Comparison of ENCODE assay signal across 1 cellular context in the genomic region with DNA sequence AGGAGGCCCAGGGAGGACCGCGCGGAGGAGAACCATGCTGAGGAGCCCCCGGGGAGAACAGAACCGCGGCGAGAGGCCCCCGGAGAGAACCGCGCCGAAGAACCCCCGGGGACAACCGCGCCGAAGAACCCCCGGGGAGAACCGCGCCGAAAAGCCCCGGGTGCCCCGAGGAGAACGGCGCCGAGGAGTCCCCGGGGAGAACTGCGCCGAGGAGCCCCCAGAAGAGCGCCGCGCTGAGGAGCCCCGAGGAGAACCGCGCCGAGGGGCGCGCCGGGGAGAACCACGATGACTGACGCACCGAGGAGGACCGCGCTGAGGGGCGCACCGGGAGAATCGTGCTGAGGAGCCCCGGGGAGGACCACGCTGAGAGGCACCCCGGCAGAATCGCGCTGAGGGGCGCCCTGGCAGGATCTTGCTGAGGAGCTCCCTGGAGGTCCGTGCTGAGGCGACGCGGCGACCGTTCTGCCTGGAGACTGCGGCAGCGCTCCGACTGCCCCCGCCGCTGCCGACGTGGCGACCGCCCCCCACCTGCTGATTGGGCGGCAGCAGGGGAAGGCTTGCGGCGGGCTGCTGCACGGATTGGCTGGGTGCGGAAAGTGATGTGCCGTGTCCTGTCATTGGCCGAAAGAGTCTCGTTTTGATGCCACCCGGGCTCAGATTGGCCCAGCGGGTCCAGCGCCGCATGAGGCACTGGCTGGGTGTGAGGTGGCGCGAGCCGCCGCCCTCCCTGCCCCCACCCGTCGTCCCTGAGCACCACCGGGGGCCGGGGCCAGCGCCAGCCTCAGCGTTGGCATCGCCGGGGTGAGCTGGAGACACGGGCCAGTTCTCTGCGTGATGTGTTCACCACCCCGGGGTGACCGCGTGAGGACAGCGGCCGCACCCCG.
TF ChIP-seq lines count a peak whose summit lies in the region.

A gene (minus strand): TSS at position 464 of the 884 bp plus-strand sequence.

TF ChIP-seq in K562, 482 proteins besides CTCF, POLR2A, EP300 and RAD21 (continued from another document and continues in another):
- TF ChIP-seq RBM25 (IDR thresholded peaks at IDR 0.05; ENCODE audit: low read depth, low read length, severe bottlenecking) (peak; percentile 100), EGR1 (conservative IDR thresholded peaks at IDR 0.05) (peak; percentile 45), YBX1 (IDR thresholded peaks at IDR 0.05) (no peak), NELFE (IDR thresholded peaks at IDR 0.05; ENCODE audit: insufficient read depth, insufficient read length) (peak; percentile 60), FOXK2 (conservative IDR thresholded peaks at IDR 0.05 in 1 of 2, IDR thresholded peaks at IDR 0.05 in 1 of 2; ENCODE audit: low read depth in 2 of 2) (peak in 1 of 2 experiments; percentile 18; a peak in 1 of 4 replicates), ZNF232 (CRISPR knock-in tag; IDR thresholded peaks at IDR 0.05) (0 out of 2 replicates have a peak, but pooled peaks have one; percentile 46), SOX6 (IDR thresholded peaks at IDR 0.05) (0 out of 2 replicates have a peak, but pooled peaks have one; percentile 13), PCBP1 (IDR thresholded peaks at IDR 0.05; ENCODE audit: low read depth, low read length, poor library complexity, severe bottlenecking) (peak; percentile 48), KDM5B (IDR thresholded peaks at IDR 0.05; ENCODE audit: insufficient replicate concordance, low read depth, low read length) (peak; percentile 99), FIP1L1 (IDR thresholded peaks at IDR 0.05; ENCODE audit: low read depth, low read length, poor library complexity, severe bottlenecking) (peak; percentile 91), KAT7 (CRISPR knock-in tag; IDR thresholded peaks at IDR 0.05; ENCODE audit: borderline replicate concordance) (peak; percentile 96; the same call in 1 of the 2 replicates), THRAP3 (IDR thresholded peaks at IDR 0.05; ENCODE audit: borderline replicate concordance) (no peak), BCL6 (CRISPR knock-in tag; IDR thresholded peaks at IDR 0.05) (no peak), NCOA2 (IDR thresholded peaks at IDR 0.05; ENCODE audit: partially characterized antibody in 2 of 2) (no peak), CHD2 (IDR thresholded peaks at IDR 0.05; ENCODE audit: low read depth, low read length) (peak; percentile 85), KDM2B (CRISPR knock-in tag; IDR thresholded peaks at IDR 0.05) (0 out of 2 replicates have a peak, but pooled peaks have one; percentile 31), TBP (optimal IDR thresholded peaks at IDR 0.05; ENCODE audit: low read depth, low read length) (peak; percentile 99), CBX1 (IDR thresholded peaks at IDR 0.05; ENCODE audit: low read depth) (peak; percentile 67; the same call in 1 of the 2 replicates), ZNF77 (CRISPR knock-in tag; IDR thresholded peaks at IDR 0.05) (no peak), GABPB1 (CRISPR knock-in tag; IDR thresholded peaks at IDR 0.05) (peak; percentile 78), GTF2E2 (tag; IDR thresholded peaks at IDR 0.05) (0 out of 2 replicates have a peak, but pooled peaks have one; percentile 65), SP1 (CRISPR knock-in tag; IDR thresholded peaks at IDR 0.05) (peak; percentile 95), GATAD2B (IDR thresholded peaks at IDR 0.05; ENCODE audit: borderline replicate concordance) (no peak), RFX5 (IDR thresholded peaks at IDR 0.05; ENCODE audit: low read depth, low read length) (peak; percentile 75), SMAD1 (IDR thresholded peaks at IDR 0.05; ENCODE audit: low read depth, low read length, partially characterized antibody) (peak; percentile 38)
- TF ChIP-seq, protein P1, sequence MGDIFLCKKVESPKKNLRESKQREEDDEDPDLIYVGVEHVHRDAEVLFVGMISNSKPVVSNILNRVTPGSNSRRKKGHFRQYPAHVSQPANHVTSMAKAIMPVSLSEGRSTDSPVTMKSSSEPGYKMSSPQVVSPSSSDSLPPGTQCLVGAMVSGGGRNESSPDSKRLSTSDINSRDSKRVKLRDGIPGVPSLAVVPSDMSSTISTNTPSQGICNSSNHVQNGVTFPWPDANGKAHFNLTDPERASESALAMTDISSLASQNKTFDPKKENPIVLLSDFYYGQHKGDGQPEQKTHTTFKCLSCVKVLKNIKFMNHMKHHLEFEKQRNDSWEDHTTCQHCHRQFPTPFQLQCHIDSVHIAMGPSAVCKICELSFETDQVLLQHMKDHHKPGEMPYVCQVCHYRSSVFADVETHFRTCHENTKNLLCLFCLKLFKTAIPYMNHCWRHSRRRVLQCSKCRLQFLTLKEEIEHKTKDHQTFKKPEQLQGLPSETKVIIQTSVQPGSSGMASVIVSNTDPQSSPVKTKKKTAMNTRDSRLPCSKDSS (IDR thresholded peaks at IDR 0.05; ENCODE audit: low read depth, partially characterized antibody), result no peak
- TF ChIP-seq, protein P2, sequence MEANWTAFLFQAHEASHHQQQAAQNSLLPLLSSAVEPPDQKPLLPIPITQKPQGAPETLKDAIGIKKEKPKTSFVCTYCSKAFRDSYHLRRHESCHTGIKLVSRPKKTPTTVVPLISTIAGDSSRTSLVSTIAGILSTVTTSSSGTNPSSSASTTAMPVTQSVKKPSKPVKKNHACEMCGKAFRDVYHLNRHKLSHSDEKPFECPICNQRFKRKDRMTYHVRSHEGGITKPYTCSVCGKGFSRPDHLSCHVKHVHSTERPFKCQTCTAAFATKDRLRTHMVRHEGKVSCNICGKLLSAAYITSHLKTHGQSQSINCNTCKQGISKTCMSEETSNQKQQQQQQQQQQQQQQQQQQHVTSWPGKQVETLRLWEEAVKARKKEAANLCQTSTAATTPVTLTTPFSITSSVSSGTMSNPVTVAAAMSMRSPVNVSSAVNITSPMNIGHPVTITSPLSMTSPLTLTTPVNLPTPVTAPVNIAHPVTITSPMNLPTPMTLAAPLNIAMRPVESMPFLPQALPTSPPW (CRISPR knock-in tag; IDR thresholded peaks at IDR 0.05), result peak; percentile 77
- TF ChIP-seq, protein P3, sequence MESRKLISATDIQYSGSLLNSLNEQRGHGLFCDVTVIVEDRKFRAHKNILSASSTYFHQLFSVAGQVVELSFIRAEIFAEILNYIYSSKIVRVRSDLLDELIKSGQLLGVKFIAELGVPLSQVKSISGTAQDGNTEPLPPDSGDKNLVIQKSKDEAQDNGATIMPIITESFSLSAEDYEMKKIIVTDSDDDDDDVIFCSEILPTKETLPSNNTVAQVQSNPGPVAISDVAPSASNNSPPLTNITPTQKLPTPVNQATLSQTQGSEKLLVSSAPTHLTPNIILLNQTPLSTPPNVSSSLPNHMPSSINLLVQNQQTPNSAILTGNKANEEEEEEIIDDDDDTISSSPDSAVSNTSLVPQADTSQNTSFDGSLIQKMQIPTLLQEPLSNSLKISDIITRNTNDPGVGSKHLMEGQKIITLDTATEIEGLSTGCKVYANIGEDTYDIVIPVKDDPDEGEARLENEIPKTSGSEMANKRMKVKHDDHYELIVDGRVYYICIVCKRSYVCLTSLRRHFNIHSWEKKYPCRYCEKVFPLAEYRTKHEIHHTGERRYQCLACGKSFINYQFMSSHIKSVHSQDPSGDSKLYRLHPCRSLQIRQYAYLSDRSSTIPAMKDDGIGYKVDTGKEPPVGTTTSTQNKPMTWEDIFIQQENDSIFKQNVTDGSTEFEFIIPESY (CRISPR knock-in tag; IDR thresholded peaks at IDR 0.05), result peak; percentile 40; the same call in 1 of the 2 replicates
- TF ChIP-seq, protein P4, sequence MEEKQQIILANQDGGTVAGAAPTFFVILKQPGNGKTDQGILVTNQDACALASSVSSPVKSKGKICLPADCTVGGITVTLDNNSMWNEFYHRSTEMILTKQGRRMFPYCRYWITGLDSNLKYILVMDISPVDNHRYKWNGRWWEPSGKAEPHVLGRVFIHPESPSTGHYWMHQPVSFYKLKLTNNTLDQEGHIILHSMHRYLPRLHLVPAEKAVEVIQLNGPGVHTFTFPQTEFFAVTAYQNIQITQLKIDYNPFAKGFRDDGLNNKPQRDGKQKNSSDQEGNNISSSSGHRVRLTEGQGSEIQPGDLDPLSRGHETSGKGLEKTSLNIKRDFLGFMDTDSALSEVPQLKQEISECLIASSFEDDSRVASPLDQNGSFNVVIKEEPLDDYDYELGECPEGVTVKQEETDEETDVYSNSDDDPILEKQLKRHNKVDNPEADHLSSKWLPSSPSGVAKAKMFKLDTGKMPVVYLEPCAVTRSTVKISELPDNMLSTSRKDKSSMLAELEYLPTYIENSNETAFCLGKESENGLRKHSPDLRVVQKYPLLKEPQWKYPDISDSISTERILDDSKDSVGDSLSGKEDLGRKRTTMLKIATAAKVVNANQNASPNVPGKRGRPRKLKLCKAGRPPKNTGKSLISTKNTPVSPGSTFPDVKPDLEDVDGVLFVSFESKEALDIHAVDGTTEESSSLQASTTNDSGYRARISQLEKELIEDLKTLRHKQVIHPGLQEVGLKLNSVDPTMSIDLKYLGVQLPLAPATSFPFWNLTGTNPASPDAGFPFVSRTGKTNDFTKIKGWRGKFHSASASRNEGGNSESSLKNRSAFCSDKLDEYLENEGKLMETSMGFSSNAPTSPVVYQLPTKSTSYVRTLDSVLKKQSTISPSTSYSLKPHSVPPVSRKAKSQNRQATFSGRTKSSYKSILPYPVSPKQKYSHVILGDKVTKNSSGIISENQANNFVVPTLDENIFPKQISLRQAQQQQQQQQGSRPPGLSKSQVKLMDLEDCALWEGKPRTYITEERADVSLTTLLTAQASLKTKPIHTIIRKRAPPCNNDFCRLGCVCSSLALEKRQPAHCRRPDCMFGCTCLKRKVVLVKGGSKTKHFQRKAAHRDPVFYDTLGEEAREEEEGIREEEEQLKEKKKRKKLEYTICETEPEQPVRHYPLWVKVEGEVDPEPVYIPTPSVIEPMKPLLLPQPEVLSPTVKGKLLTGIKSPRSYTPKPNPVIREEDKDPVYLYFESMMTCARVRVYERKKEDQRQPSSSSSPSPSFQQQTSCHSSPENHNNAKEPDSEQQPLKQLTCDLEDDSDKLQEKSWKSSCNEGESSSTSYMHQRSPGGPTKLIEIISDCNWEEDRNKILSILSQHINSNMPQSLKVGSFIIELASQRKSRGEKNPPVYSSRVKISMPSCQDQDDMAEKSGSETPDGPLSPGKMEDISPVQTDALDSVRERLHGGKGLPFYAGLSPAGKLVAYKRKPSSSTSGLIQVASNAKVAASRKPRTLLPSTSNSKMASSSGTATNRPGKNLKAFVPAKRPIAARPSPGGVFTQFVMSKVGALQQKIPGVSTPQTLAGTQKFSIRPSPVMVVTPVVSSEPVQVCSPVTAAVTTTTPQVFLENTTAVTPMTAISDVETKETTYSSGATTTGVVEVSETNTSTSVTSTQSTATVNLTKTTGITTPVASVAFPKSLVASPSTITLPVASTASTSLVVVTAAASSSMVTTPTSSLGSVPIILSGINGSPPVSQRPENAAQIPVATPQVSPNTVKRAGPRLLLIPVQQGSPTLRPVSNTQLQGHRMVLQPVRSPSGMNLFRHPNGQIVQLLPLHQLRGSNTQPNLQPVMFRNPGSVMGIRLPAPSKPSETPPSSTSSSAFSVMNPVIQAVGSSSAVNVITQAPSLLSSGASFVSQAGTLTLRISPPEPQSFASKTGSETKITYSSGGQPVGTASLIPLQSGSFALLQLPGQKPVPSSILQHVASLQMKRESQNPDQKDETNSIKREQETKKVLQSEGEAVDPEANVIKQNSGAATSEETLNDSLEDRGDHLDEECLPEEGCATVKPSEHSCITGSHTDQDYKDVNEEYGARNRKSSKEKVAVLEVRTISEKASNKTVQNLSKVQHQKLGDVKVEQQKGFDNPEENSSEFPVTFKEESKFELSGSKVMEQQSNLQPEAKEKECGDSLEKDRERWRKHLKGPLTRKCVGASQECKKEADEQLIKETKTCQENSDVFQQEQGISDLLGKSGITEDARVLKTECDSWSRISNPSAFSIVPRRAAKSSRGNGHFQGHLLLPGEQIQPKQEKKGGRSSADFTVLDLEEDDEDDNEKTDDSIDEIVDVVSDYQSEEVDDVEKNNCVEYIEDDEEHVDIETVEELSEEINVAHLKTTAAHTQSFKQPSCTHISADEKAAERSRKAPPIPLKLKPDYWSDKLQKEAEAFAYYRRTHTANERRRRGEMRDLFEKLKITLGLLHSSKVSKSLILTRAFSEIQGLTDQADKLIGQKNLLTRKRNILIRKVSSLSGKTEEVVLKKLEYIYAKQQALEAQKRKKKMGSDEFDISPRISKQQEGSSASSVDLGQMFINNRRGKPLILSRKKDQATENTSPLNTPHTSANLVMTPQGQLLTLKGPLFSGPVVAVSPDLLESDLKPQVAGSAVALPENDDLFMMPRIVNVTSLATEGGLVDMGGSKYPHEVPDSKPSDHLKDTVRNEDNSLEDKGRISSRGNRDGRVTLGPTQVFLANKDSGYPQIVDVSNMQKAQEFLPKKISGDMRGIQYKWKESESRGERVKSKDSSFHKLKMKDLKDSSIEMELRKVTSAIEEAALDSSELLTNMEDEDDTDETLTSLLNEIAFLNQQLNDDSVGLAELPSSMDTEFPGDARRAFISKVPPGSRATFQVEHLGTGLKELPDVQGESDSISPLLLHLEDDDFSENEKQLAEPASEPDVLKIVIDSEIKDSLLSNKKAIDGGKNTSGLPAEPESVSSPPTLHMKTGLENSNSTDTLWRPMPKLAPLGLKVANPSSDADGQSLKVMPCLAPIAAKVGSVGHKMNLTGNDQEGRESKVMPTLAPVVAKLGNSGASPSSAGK (IDR thresholded peaks at IDR 0.05), result peak; percentile 58
- TF ChIP-seq, protein P5, sequence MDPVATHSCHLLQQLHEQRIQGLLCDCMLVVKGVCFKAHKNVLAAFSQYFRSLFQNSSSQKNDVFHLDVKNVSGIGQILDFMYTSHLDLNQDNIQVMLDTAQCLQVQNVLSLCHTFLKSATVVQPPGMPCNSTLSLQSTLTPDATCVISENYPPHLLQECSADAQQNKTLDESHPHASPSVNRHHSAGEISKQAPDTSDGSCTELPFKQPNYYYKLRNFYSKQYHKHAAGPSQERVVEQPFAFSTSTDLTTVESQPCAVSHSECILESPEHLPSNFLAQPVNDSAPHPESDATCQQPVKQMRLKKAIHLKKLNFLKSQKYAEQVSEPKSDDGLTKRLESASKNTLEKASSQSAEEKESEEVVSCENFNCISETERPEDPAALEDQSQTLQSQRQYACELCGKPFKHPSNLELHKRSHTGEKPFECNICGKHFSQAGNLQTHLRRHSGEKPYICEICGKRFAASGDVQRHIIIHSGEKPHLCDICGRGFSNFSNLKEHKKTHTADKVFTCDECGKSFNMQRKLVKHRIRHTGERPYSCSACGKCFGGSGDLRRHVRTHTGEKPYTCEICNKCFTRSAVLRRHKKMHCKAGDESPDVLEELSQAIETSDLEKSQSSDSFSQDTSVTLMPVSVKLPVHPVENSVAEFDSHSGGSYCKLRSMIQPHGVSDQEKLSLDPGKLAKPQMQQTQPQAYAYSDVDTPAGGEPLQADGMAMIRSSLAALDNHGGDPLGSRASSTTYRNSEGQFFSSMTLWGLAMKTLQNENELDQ (CRISPR knock-in tag; IDR thresholded peaks at IDR 0.05; ENCODE audit: borderline replicate concordance), result 0 out of 2 replicates have a peak, but pooled peaks have one; percentile 16
- TF ChIP-seq, protein P6, sequence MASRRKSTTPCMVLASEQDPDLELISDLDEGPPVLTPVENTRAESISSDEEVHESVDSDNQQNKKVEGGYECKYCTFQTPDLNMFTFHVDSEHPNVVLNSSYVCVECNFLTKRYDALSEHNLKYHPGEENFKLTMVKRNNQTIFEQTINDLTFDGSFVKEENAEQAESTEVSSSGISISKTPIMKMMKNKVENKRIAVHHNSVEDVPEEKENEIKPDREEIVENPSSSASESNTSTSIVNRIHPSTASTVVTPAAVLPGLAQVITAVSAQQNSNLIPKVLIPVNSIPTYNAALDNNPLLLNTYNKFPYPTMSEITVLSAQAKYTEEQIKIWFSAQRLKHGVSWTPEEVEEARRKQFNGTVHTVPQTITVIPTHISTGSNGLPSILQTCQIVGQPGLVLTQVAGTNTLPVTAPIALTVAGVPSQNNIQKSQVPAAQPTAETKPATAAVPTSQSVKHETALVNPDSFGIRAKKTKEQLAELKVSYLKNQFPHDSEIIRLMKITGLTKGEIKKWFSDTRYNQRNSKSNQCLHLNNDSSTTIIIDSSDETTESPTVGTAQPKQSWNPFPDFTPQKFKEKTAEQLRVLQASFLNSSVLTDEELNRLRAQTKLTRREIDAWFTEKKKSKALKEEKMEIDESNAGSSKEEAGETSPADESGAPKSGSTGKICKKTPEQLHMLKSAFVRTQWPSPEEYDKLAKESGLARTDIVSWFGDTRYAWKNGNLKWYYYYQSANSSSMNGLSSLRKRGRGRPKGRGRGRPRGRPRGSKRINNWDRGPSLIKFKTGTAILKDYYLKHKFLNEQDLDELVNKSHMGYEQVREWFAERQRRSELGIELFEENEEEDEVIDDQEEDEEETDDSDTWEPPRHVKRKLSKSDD (conservative IDR thresholded peaks at IDR 0.05; ENCODE audit: low read length), result no peak
